Comparison of ENCODE assay signal across 8 cellular contexts in the genomic region with DNA sequence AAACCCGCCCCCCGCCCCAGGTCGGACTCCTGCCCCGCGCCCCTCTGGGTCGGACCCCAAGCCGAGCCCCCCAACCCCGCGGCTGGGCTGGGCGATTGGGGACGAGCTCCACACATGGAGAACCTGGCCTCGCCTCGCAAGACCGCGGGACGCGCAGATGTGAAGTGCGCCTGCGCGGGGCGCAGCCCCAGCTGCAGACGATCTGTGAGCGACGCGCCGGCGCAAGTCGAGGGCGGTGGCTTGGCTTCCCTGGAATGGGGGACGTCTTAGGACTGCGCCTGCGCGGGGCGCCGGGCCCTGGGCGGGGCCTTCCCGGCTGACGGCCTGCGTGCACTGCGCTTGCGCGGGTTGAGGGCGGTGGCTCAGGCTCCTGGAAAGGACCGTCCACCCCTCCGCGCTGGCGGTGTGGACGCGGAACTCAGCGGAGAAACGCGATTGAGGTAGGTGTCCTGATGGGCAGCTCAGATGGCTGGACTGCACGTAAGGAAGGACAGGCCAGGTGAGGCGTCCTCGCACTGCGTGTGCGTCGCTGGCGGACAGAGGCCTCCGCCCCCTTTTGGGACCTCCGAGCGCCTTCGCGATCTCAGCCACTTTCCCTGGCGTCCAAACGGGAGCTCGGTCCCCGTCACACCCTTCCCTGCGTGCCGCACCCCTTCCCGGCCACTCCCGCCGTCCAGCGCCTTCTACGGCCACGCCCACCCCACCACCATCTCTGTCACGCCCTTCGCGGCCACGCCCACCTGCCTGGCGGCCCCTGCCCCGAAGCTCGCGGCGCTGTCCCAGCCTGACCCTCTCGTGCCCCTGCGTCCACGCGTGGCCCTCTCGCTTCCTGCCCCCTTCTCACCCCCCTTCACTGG. TPM values are rescaled to one million over a fixed set of nuclear protein-coding genes. Genes with fewer than 3 reads are reported as not detected.
DNase-seq lines count a peak whose midpoint lies in the region; ATAC-seq and TF ChIP-seq lines count a peak whose summit lies in the region.

A gene (plus strand): TSS at position 351 of the 857 bp plus-strand sequence. CDS start 1,278 bp downstream, outside the sequence.

- intact Hi-C loops in CD14-positive monocyte (cut with micrococcal nuclease) = no loop called here

- peak; percentile 1 for TF ChIP-seq CTCF in CD14-positive monocyte (IDR thresholded peaks at IDR 0.05)

- peaks cover 0 to 2% (median 0%) of the 10 kb centered on the region in 7 donors for H3K9me3 Mint-ChIP-seq in CD14-positive monocyte

- peak within 1 kb of the TSS; percentile 91 to 98 (median 97) for H3K27ac Mint-ChIP-seq in CD14-positive monocyte

- H3K4me1 Mint-ChIP-seq in CD14-positive monocyte = peaks cover 45% of the 10 kb centered on the region

- DNase-seq in CD14-positive monocyte (ENCODE audit: low spot score) (peak; percentile 98), NCI-H748 treated with DMSO at 0.1 percent for 48 hours (lab: John Stamatoyannopoulos, UW) (peak; percentile 88), dedifferentiated amniotic fluid mesenchymal stem cell (ENCODE audit: extremely low spot score) (peak; percentile 94), left lobe of liver (ENCODE audit: low spot score) (peak; percentile 99)
- peak; percentile 95 to 99 for DNase-seq in activated CD4-positive, alpha-beta T cell treated with anti-CD3 and anti-CD28 coated beads, Interleukin-2, amount 50 U/mL, for 24 hours (ENCODE audit: low read depth in 1 of 2, low spot score in 1 of 2)
- peak; percentile 96 to 97 for DNase-seq in stimulated activated CD4-positive, alpha-beta T cell treated with anti-CD3 and anti-CD28 coated beads, Interleukin-2, amount 100 ng/mL, for 24 hours

- H3K27me3 Mint-ChIP-seq in CD14-positive monocyte (ENCODE audit: low read depth in 3 of 3) = peaks cover 0 to 2% (median 0%) of the 10 kb centered on the region in 3 donors

- ATAC-seq in GM19395 (IDR thresholded peaks at IDR 0.05; ENCODE audit: unreplicated experiment) (peak; percentile 85), HG03565 (IDR thresholded peaks at IDR 0.05; ENCODE audit: unreplicated experiment) (peak; percentile 89), left lobe of liver (peak; percentile 92)

- H3K36me3 Mint-ChIP-seq in CD14-positive monocyte = peaks cover 13% of the 10 kb centered on the region in 2 donors

- H3K4me3 Mint-ChIP-seq in CD14-positive monocyte = peak within 1 kb of the TSS; percentile 86 to 91

RNA-seq across cellular contexts. Expression of the gene that starts here (rescaled TPM):
- polyA plus RNA-seq in CD14-positive monocyte = 10 to 100 TPM; 71.5 to 77.2 TPM
- total RNA-seq in left lobe of liver = 15.3 TPM

Comparison
In these comparisons a context has a peak if more than half of its experiments do, and no peak if none do; other contexts are left out.
1. Peak in every context shown above with its lines: DNase-seq and ATAC-seq.